20 cellular contexts compared by ENCODE assay signal in genomic region chr20:35134472-35134871, GRCh38. TPM values are rescaled to one million over a fixed set of nuclear protein-coding genes. Genes with fewer than 3 reads are reported as not detected.
DNase-seq lines count a peak whose midpoint lies in the region; TF ChIP-seq lines count a peak whose summit lies in the region.
"Had no signal": no experiment of that assay in that cellular context is flagged by ENCODE, and none has a peak within 500 bp of the region (broad histone marks: within the 10 kb centered on the region; RNA-seq: fewer than 3 reads in every experiment).

No MANE protein-coding gene starts in this region.

- H3K36me3 ChIP-seq in stomach smooth muscle (ENCODE audit: control insufficient read depth in 2 of 2, insufficient read depth in 2 of 2, low read length in 2 of 2) = peaks cover 28 to 50% of the 10 kb centered on the region in 2 donors

- H3K4me1 Mint-ChIP-seq in nephron progenitor cell = no peaks in the 10 kb centered on the region

- DNase-seq in NCI-H460 (ENCODE audit: extremely low read depth, low read depth) (peak; percentile 53), coronary artery (ENCODE audit: low spot score) (peak; percentile 80), hepatic stellate cell (ENCODE audit: low spot score) (peak; percentile 26), GM19238 (ENCODE audit: insufficient read length, low spot score) (no peak), G401 (ENCODE audit: low spot score) (no peak), germinal center (ENCODE audit: low spot score) (no peak), nephron progenitor cell (no peak)
- DNase-seq: activated CD8-positive, alpha-beta memory T cell treated with anti-CD3 and anti-CD28 coated beads for 24 hours; activated effector memory CD4-positive, alpha-beta T cell treated with Interleukin-2 at 50 U/mL for 16 hours; AML-193; brain microvascular endothelial cell; Calu3; effector memory CD4-positive, alpha-beta T cell; foreskin keratinocyte; NCI-H2081; NCI-H526; PC-3; stimulated activated CD4-positive, alpha-beta T cell treated with anti-CD3 and anti-CD28 coated beads, Interleukin-4, amount 100 ng/mL, for 4 hours had no signal

- peaks cover 4% of the 10 kb centered on the region for H3K4me1 ChIP-seq in stomach smooth muscle (ENCODE audit: control insufficient read depth, insufficient read depth, low read length)
- H3K4me1 ChIP-seq: foreskin keratinocyte had no signal

- H3K4me3 ChIP-seq in coronary artery (peak overlapping the region; percentile 41), stomach smooth muscle (ENCODE audit: low read length in 2 of 2) (no peak overlapping the region)

- TF ChIP-seq CTCF in coronary artery (IDR thresholded peaks at IDR 0.05) (no peak), nephron progenitor cell (IDR thresholded peaks at IDR 0.05) (no peak)

- H3K27ac Mint-ChIP-seq in nephron progenitor cell = no peak overlapping the region

- H3K27me3 ChIP-seq in stomach smooth muscle (ENCODE audit: control insufficient read depth in 1 of 2, insufficient read depth in 2 of 2, low read length in 2 of 2) = no peaks in the 10 kb centered on the region
- H3K27me3 ChIP-seq: brain microvascular endothelial cell, foreskin keratinocyte had no signal

- H3K4me3 Mint-ChIP-seq in nephron progenitor cell = no peak overlapping the region

- in situ Hi-C loops in G401 (cut with HindIII; ENCODE audit: low sequenced_read_pairs) = no loop called here

- no peaks in the 10 kb centered on the region for H3K27me3 Mint-ChIP-seq in nephron progenitor cell (ENCODE audit: low read depth, poor library complexity)

- no peaks in the 10 kb centered on the region for H3K9me3 Mint-ChIP-seq in nephron progenitor cell

- H3K27ac ChIP-seq in coronary artery = peak overlapping the region; percentile 59 to 91
- H3K27ac ChIP-seq in stomach smooth muscle (ENCODE audit: low read length) = peak overlapping the region; percentile 41
- H3K27ac ChIP-seq: brain microvascular endothelial cell, foreskin keratinocyte, VCaP had no signal

- no peak overlapping the region for H3K9ac ChIP-seq in stomach smooth muscle (ENCODE audit: low read length in 2 of 2)

- H3K9me3 ChIP-seq in stomach smooth muscle (ENCODE audit: control insufficient read depth in 2 of 2, low read length in 2 of 2) = no peaks in the 10 kb centered on the region

- peaks cover 34% of the 10 kb centered on the region for H3K36me3 Mint-ChIP-seq in nephron progenitor cell (ENCODE audit: low read depth)

RNA-seq across cellular contexts. Expression of gene EDEM2, which starts 12.7 kb away (rescaled TPM):
- total RNA-seq in NCI-H460 (2014; rRNA removed; shearing (Covaris generic)) = 73.5 and 75.4 TPM in 2 replicates
- 74.3 and 81.9 TPM in 2 replicates for polyA plus RNA-seq in NCI-H460 (2014; cell fraction: nucleus; rRNA removed)
- total RNA-seq in G401 (2014; rRNA removed; shearing (Covaris generic)) = 108 and 115 TPM in 2 replicates

RNA-seq across cellular contexts. Expression of gene PROCR, which starts 37.4 kb away (rescaled TPM):
- 165 and 178 TPM in 2 replicates for total RNA-seq in NCI-H460 (2014; rRNA removed; shearing (Covaris generic))
- polyA plus RNA-seq in NCI-H460 (2014; cell fraction: nucleus; rRNA removed) = 338 and 354 TPM in 2 replicates
- total RNA-seq in G401 (2014; rRNA removed; shearing (Covaris generic)) = 1,430 and 1,546 TPM in 2 replicates

RNA-seq across cellular contexts. Expression of gene TRPC4AP, which starts 41.9 kb away (rescaled TPM):
- total RNA-seq in NCI-H460 (2014; rRNA removed; shearing (Covaris generic)) = 43.3 and 49.5 TPM in 2 replicates
- 82.8 and 94.7 TPM in 2 replicates for polyA plus RNA-seq in NCI-H460 (2014; cell fraction: nucleus; rRNA removed)
- 78.2 and 90.3 TPM in 2 replicates for total RNA-seq in G401 (2014; rRNA removed; shearing (Covaris generic))

Comparison
In these comparisons a context has a peak if more than half of its experiments do, and no peak if none do; other contexts are left out.
1. DNase-seq: peak in NCI-H460 (single experiment), coronary artery (single experiment) and hepatic stellate cell (single experiment); none in GM19238 (single experiment), G401 (single experiment), germinal center (single experiment) and nephron progenitor cell (single experiment).